9 cellular contexts compared by ENCODE assay signal in the genomic region with DNA sequence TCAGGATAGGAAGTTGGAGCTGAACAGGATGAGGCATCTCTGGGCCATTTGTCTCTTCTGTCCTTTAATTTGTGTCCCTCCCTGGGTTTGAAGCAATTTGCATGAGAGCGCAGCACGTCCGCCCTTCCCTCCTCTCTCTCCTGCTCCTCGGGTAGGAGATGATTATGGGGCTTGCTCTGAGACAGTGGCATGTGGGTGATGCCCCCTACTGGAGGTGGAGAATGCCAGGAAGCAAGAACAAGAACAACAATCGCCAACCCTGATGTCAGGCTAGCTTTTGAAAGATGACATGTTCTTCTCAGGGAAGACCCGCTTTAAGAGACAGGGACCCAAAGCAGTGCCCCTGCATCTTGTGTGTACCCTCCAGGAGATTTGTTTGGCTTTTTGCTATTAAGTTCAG.
DNase-seq lines count a peak whose midpoint lies in the region; FAIRE-seq and TF ChIP-seq lines count a peak whose summit lies in the region.
"Had no signal": no experiment of that assay in that cellular context is flagged by ENCODE, and none has a peak within 500 bp of the region (broad histone marks: within the 10 kb centered on the region; RNA-seq: fewer than 3 reads in every experiment).

No MANE protein-coding gene starts in this region.

- no TSS peak for BruUV-seq in OCI-LY7 (replicated peaks; lab: Mats Ljungman, UMichigan)

- peak; percentile 21 for DNase-seq in BE2C
- DNase-seq in GM18507 (ENCODE audit: extremely low spot score, insufficient read length, low read depth): no peak
- DNase-seq in OCI-LY7 (ENCODE audit: low spot score): peak; percentile 65
- no peak for DNase-seq in fibroblast of the aortic adventitia (ENCODE audit: low read depth)
- no peak for DNase-seq in NCI-H1105 (lab: John Stamatoyannopoulos, UW)
- no peak for DNase-seq in medulla oblongata (ENCODE audit: extremely low spot score)
- no peak for DNase-seq in spleen
- no peak for DNase-seq in HPDE6-E6E7 (ENCODE audit: extremely low spot score)
- DNase-seq: MG63 had no signal

- H3K9me3 ChIP-seq in BE2C (no peaks in the 10 kb centered on the region), OCI-LY7 (ENCODE audit: low read length) (no peaks in the 10 kb centered on the region), spleen (peaks cover 0 to 7% (median 0%) of the 10 kb centered on the region in 8 donors)

- H3K4me2 ChIP-seq in OCI-LY7 (ENCODE audit: low read length): no peak overlapping the region; the same call in 1 of the 2 replicates

- H2AFZ ChIP-seq in OCI-LY7 (ENCODE audit: low read length): no peak overlapping the region

- no peaks in the 10 kb centered on the region for H3K79me2 ChIP-seq in OCI-LY7 (ENCODE audit: insufficient read depth, low read depth, low read length)

- H3K36me3 ChIP-seq in BE2C (no peaks in the 10 kb centered on the region), OCI-LY7 (ENCODE audit: insufficient read depth, low read length) (no peaks in the 10 kb centered on the region), spleen (no peaks in the 10 kb centered on the region)
- H3K36me3 ChIP-seq: MG63 had no signal

- H3K9me2 ChIP-seq in OCI-LY7 (ENCODE audit: insufficient read depth, low read length): no peaks in the 10 kb centered on the region

- H3K27ac ChIP-seq in OCI-LY7 (ENCODE audit: low read depth, low read length, poor library complexity, severe bottlenecking): no peak overlapping the region
- H3K27ac ChIP-seq in spleen: no peak overlapping the region

- CTCF ChIA-PET in OCI-LY7 (lab: Charles Lee; ENCODE audit: unreplicated experiment): no interaction called here

- H3K27me3 ChIP-seq in BE2C: no peaks in the 10 kb centered on the region
- H3K27me3 ChIP-seq in spleen (replicated peaks in 1 of 7): peaks cover 0 to 41% (median 0%) of the 10 kb centered on the region in 7 donors
- H3K27me3 ChIP-seq: MG63 had no signal

- H3K4me1 ChIP-seq in BE2C (no peaks in the 10 kb centered on the region), OCI-LY7 (ENCODE audit: insufficient read depth, low read length, poor library complexity, severe bottlenecking) (peaks cover 4% of the 10 kb centered on the region), spleen (no peaks in the 10 kb centered on the region)

- H3K4me3 ChIP-seq in BE2C (ENCODE audit: low read depth, low read length) (no peak overlapping the region), OCI-LY7 (ENCODE audit: low read depth, low read length, poor library complexity, severe bottlenecking) (no peak overlapping the region), fibroblast of the aortic adventitia (ENCODE audit: low read depth, low read length) (no peak overlapping the region), spleen (no peak overlapping the region)
- H3K4me3 ChIP-seq: MG63 had no signal

- TF ChIP-seq CTCF in BE2C (IDR thresholded peaks at IDR 0.05; ENCODE audit: low read depth, low read length) (peak; percentile 58), OCI-LY7 (conservative IDR thresholded peaks at IDR 0.05; ENCODE audit: low read length) (peak; percentile 83), fibroblast of the aortic adventitia (IDR thresholded peaks at IDR 0.05; ENCODE audit: insufficient read depth, low read length) (peak; percentile 34), spleen (IDR thresholded peaks at IDR 0.05 in 8 of 11, conservative IDR thresholded peaks at IDR 0.05 in 3 of 11) (peak in 5 of 11 experiments; percentile 14 to 27 (median 20))

- 48 to 61% (median 55%) methylated on average over 6 of the region's 6 CpGs for WGBS in spleen, 5 donors

- intact Hi-C loops in OCI-LY7 (cut with micrococcal nuclease; ENCODE audit: unreplicated experiment): loop anchor here (2.0 kb wide), 1 partner anchor 161 kb away; no protein-coding TSS in a partner anchor
- intact Hi-C loops in spleen (cut with DNase I; ENCODE audit: low total_unique reads): no loop called here

- POLR2A ChIA-PET in OCI-LY7 (lab: Charles Lee): no interaction called here

- peak; percentile 24 for FAIRE-seq in GM18507 (lab: Jason Lieb, UNC)

- TF ChIP-seq POLR2A in spleen (IDR thresholded peaks at IDR 0.05): no peak

- H4K20me1 ChIP-seq in OCI-LY7 (ENCODE audit: insufficient read depth, low read length): no peaks in the 10 kb centered on the region

Comparison
In these comparisons a context has a peak if more than half of its experiments do, and no peak if none do; other contexts are left out.
1. DNase-seq: peak in BE2C (single experiment) and OCI-LY7 (single experiment); none in GM18507 (single experiment), fibroblast of the aortic adventitia (single experiment), NCI-H1105 (single experiment), medulla oblongata (single experiment), spleen (single experiment) and HPDE6-E6E7 (single experiment).